ENCODE assay signal across 26 cellular contexts in genomic region chr16:54648575-54648974, GRCh38.
DNase-seq lines count a peak whose midpoint lies in the region; ATAC-seq and TF ChIP-seq lines count a peak whose summit lies in the region.
"Had no signal": no experiment of that assay in that cellular context is flagged by ENCODE, and none has a peak within 500 bp of the region (broad histone marks: within the 10 kb centered on the region; RNA-seq: fewer than 3 reads in every experiment).

No MANE protein-coding gene starts in this region.

- no peak overlapping the region for H2BK120ac ChIP-seq in mesenchymal stem cell (ENCODE audit: low read depth, low read length)

- H3K9me3 Mint-ChIP-seq in Caco-2 (ENCODE audit: unreplicated experiment) (peaks cover 6% of the 10 kb centered on the region), MCF 10A (ENCODE audit: unreplicated experiment) (no peaks in the 10 kb centered on the region)
- H3K9me3 Mint-ChIP-seq: activated CD4-positive, alpha-beta T cell treated with anti-CD3 and anti-CD28 coated beads, Interleukin-2, amount 10 ng/mL, durations not matched to agents 24 days and 14 days; activated naive CD4-positive, alpha-beta T cell treated with anti-CD3 and anti-CD28 coated beads, Interleukin-2, amount 50 U/mL, for 24 hours; CD8-positive, alpha-beta T cell; neural crest cell; WTC11 had no signal

- DNase-seq in Caco-2: no peak
- peak; percentile 35 for DNase-seq in NCI-H146 (lab: John Stamatoyannopoulos, UW)
- DNase-seq in MCF 10A (ENCODE audit: unreplicated experiment): peak; percentile 96
- DNase-seq in retina: peak; percentile 24
- DNase-seq in mesenchymal stem cell: no peak
- no peak for DNase-seq in midbrain (lab: John Stamatoyannopoulos, UW)
- DNase-seq: activated CD4-positive, alpha-beta T cell treated with anti-CD3 and anti-CD28 coated beads, Interleukin-2, amount 10 ng/mL, durations not matched to agents 24 days and 14 days; activated CD8-positive, alpha-beta memory T cell treated with anti-CD3 and anti-CD28 coated beads for 24 hours; activated T-cell treated with anti-CD3 and anti-CD28 coated beads for 4 hours; amniotic stem cell; CD8-positive, alpha-beta T cell; HCEC 1CT; NCI-H1092; NCI-H1930; NCI-H226; NCI-H774; pancreas; small intestine; stimulated activated naive B cell treated with anti-CD40 and anti-IgM and Interleukin-4, amounts not matched to agents 10 μg/mL and 1 μg/mL and 100 μg/mL, for 72 hours; substantia nigra had no signal

- 69% methylated on average over 9 of the region's 10 CpGs for WGBS in mesenchymal stem cell

- H4K91ac ChIP-seq in mesenchymal stem cell (ENCODE audit: low read length): no peak overlapping the region

- H3K4me1 Mint-ChIP-seq in Caco-2 (ENCODE audit: low read depth, unreplicated experiment) (peaks cover 6% of the 10 kb centered on the region), MCF 10A (ENCODE audit: insufficient read depth, unreplicated experiment) (peaks cover 43% of the 10 kb centered on the region)
- H3K4me1 Mint-ChIP-seq: activated CD4-positive, alpha-beta T cell treated with anti-CD3 and anti-CD28 coated beads, Interleukin-2, amount 10 ng/mL, durations not matched to agents 24 days and 14 days; activated naive CD4-positive, alpha-beta T cell treated with anti-CD3 and anti-CD28 coated beads, Interleukin-2, amount 50 U/mL, for 24 hours; memory B cell; stimulated activated naive B cell treated with anti-CD40 and anti-IgM and Interleukin-4, amounts not matched to agents 10 μg/mL and 1 μg/mL and 100 μg/mL, for 72 hours had no signal

- no peak overlapping the region for H3K23ac ChIP-seq in mesenchymal stem cell (ENCODE audit: low read length in 2 of 2)

- no peak for TF ChIP-seq CTCF in Caco-2 (IDR thresholded peaks at IDR 0.05; ENCODE audit: insufficient read depth in 1 of 2, low read depth in 1 of 2, low read length in 1 of 2, severe bottlenecking in 1 of 2, unreplicated experiment in 1 of 2)
- TF ChIP-seq CTCF in MCF 10A (IDR thresholded peaks at IDR 0.05; ENCODE audit: unreplicated experiment): no peak

- H3K27me3 Mint-ChIP-seq in Caco-2 (ENCODE audit: insufficient read depth, unreplicated experiment) (no peaks in the 10 kb centered on the region), MCF 10A (ENCODE audit: insufficient read depth, unreplicated experiment) (no peaks in the 10 kb centered on the region)
- H3K27me3 Mint-ChIP-seq: IgD-negative memory B cell had no signal

- H3K36me3 ChIP-seq in Caco-2 (ENCODE audit: control insufficient read depth, insufficient read depth, low read length) (no peaks in the 10 kb centered on the region), mesenchymal stem cell (ENCODE audit: control insufficient read depth in 1 of 2, insufficient read depth in 2 of 2, low read depth in 1 of 2, low read length in 2 of 2) (no peaks in the 10 kb centered on the region)
- H3K36me3 ChIP-seq: pancreas had no signal

- H3K36me3 Mint-ChIP-seq in Caco-2 (ENCODE audit: insufficient read depth, unreplicated experiment): no peaks in the 10 kb centered on the region
- peaks cover 9% of the 10 kb centered on the region for H3K36me3 Mint-ChIP-seq in MCF 10A (ENCODE audit: insufficient read depth, unreplicated experiment)
- H3K36me3 Mint-ChIP-seq: activated naive CD4-positive, alpha-beta T cell treated with anti-CD3 and anti-CD28 coated beads, Interleukin-2, amount 50 U/mL, for 24 hours; CD8-positive, alpha-beta T cell; IgD-negative memory B cell; memory B cell; stimulated activated naive B cell treated with anti-CD40 and anti-IgM and Interleukin-4, amounts not matched to agents 10 μg/mL and 1 μg/mL and 100 μg/mL, for 72 hours had no signal

- H3K27me3 ChIP-seq in Caco-2 (replicated peaks; ENCODE audit: control insufficient read depth, insufficient read depth, low read length) (no peaks in the 10 kb centered on the region), mesenchymal stem cell (ENCODE audit: control insufficient read depth in 1 of 2, insufficient read depth in 1 of 2, low read length in 2 of 2) (peaks cover 0 to 4% of the 10 kb centered on the region in 2 experiments)

- POLR2A ChIA-PET in Caco-2 (lab: Charles Lee): interaction anchor here (0.6 kb wide), 1 partner anchor 111 kb away, joined by 3 read pairs; no protein-coding TSS in a partner anchor
- POLR2A ChIA-PET in MCF 10A (lab: Yijun Ruan, JAX): interaction anchor here (0.6 to 5.7 kb wide), 26 partner anchors 9 to 1979 kb away, joined by 3 to 148 read pairs (median 6); partner anchors contain the start of genes IRX3 and IRX5

- no peak overlapping the region for H2AK5ac ChIP-seq in mesenchymal stem cell (ENCODE audit: low read length, severe bottlenecking)

- no peak overlapping the region for H2BK15ac ChIP-seq in mesenchymal stem cell (ENCODE audit: low read depth, poor library complexity, severe bottlenecking)

- H3K27ac ChIP-seq in mesenchymal stem cell (ENCODE audit: low read length, poor library complexity, severe bottlenecking): no peak overlapping the region
- H3K27ac ChIP-seq: pancreas had no signal

- CTCF ChIA-PET in Caco-2 (lab: Charles Lee): interaction anchor here (0.5 kb wide), 1 partner anchor 12 kb away, joined by 4 read pairs; no protein-coding TSS in a partner anchor
- CTCF ChIA-PET in MCF 10A (lab: Yijun Ruan, JAX): interaction anchor here (0.6 to 4.0 kb wide), 9 partner anchors 8 to 467 kb away, joined by 3 to 26 read pairs (median 3); no protein-coding TSS in a partner anchor

- H3K4me2 ChIP-seq in mesenchymal stem cell (ENCODE audit: low read length, poor library complexity, severe bottlenecking): no peak overlapping the region

- no peak overlapping the region for H3K14ac ChIP-seq in mesenchymal stem cell (ENCODE audit: low read length in 2 of 2)

- no peaks in the 10 kb centered on the region for H3K79me1 ChIP-seq in mesenchymal stem cell (replicated peaks; ENCODE audit: low read length, poor library complexity, severe bottlenecking)

- H3K27ac Mint-ChIP-seq in Caco-2 (ENCODE audit: unreplicated experiment) (peak overlapping the region; percentile 10), MCF 10A (ENCODE audit: low read depth, unreplicated experiment) (peak overlapping the region; percentile 94)
- H3K27ac Mint-ChIP-seq: activated CD4-positive, alpha-beta T cell treated with anti-CD3 and anti-CD28 coated beads, Interleukin-2, amount 10 ng/mL, durations not matched to agents 24 days and 14 days; activated naive CD4-positive, alpha-beta T cell treated with anti-CD3 and anti-CD28 coated beads, Interleukin-2, amount 50 U/mL, for 24 hours; CD8-positive, alpha-beta T cell; IgD-negative memory B cell; memory B cell; stimulated activated naive B cell treated with anti-CD40 and anti-IgM and Interleukin-4, amounts not matched to agents 10 μg/mL and 1 μg/mL and 100 μg/mL, for 72 hours; WTC11 had no signal

- no peak overlapping the region for H2BK12ac ChIP-seq in mesenchymal stem cell (ENCODE audit: low read length in 2 of 2)

- no peak overlapping the region for H4K8ac ChIP-seq in mesenchymal stem cell (ENCODE audit: low read length)

- H3K4me3 ChIP-seq in Caco-2 (ENCODE audit: low read depth, low read length) (no peak overlapping the region), mesenchymal stem cell (ENCODE audit: insufficient read depth in 1 of 2, low read depth in 1 of 2, low read length in 2 of 2) (no peak overlapping the region)
- H3K4me3 ChIP-seq: pancreas had no signal

- H3K9ac ChIP-seq in mesenchymal stem cell (ENCODE audit: low read length): no peak overlapping the region

- no peak for ATAC-seq in HG02885 (IDR thresholded peaks at IDR 0.05; ENCODE audit: poor library complexity, unreplicated experiment)
- ATAC-seq: CD8-positive, alpha-beta T cell; pancreas; stimulated activated naive B cell treated with anti-CD40 and anti-IgM and Interleukin-4, amounts not matched to agents 10 μg/mL and 1 μg/mL and 100 μg/mL, for 72 hours; WTC11 had no signal

- no peak overlapping the region for H3K18ac ChIP-seq in mesenchymal stem cell (ENCODE audit: low read depth in 1 of 2, low read length in 2 of 2)

- H3K4me1 ChIP-seq in Caco-2: peaks cover 7% of the 10 kb centered on the region; the same call in 1 of the 2 replicates
- H3K4me1 ChIP-seq in mesenchymal stem cell (ENCODE audit: control insufficient read depth, insufficient read depth, low read depth, low read length): peaks cover 8% of the 10 kb centered on the region
- H3K4me1 ChIP-seq: pancreas had no signal

- no peak overlapping the region for H2BK5ac ChIP-seq in mesenchymal stem cell (ENCODE audit: low read depth, low read length, poor library complexity, severe bottlenecking)

- no TSS peak for BruUV-seq in Caco-2 (replicated peaks; lab: Mats Ljungman, UMichigan)
- BruUV-seq in MCF 10A (replicated peaks; lab: Mats Ljungman, UMichigan): no TSS peak

- no peak overlapping the region for H3K4me3 Mint-ChIP-seq in Caco-2 (ENCODE audit: unreplicated experiment)
- H3K4me3 Mint-ChIP-seq in MCF 10A (ENCODE audit: unreplicated experiment): peak overlapping the region; percentile 67
- H3K4me3 Mint-ChIP-seq: activated CD4-positive, alpha-beta T cell treated with anti-CD3 and anti-CD28 coated beads, Interleukin-2, amount 10 ng/mL, durations not matched to agents 24 days and 14 days; activated naive CD4-positive, alpha-beta T cell treated with anti-CD3 and anti-CD28 coated beads, Interleukin-2, amount 50 U/mL, for 24 hours; CD8-positive, alpha-beta T cell; IgD-negative memory B cell; memory B cell; neural crest cell; stimulated activated naive B cell treated with anti-CD40 and anti-IgM and Interleukin-4, amounts not matched to agents 10 μg/mL and 1 μg/mL and 100 μg/mL, for 72 hours; WTC11 had no signal

- H2AFZ ChIP-seq in mesenchymal stem cell (ENCODE audit: low read depth, low read length): no peak overlapping the region

- no peaks in the 10 kb centered on the region for H3K9me3 ChIP-seq in Caco-2
- H3K9me3 ChIP-seq in mesenchymal stem cell (ENCODE audit: control insufficient read depth, low read length): no peaks in the 10 kb centered on the region
- H3K9me3 ChIP-seq: pancreas had no signal

- no peak overlapping the region for H3K4ac ChIP-seq in mesenchymal stem cell (ENCODE audit: low read depth in 1 of 2, low read length in 2 of 2)

- intact Hi-C loops in Caco-2 (cut with micrococcal nuclease; ENCODE audit: unreplicated experiment) (no loop called here), MCF 10A (cut with micrococcal nuclease) (loop anchor here (5.0 kb wide), 2 partner anchors 284 to 876 kb away; partner anchors contain the start of gene IRX5)

Comparison
In these comparisons a context has a peak if more than half of its experiments do, and no peak if none do; other contexts are left out.
1. DNase-seq: peak in NCI-H146 (single experiment), MCF 10A (single experiment) and retina (single experiment); none in Caco-2 (0 of 2), mesenchymal stem cell (single experiment) and midbrain (single experiment).